Comparison of ENCODE assay signal across 1 cellular context in the genomic region with DNA sequence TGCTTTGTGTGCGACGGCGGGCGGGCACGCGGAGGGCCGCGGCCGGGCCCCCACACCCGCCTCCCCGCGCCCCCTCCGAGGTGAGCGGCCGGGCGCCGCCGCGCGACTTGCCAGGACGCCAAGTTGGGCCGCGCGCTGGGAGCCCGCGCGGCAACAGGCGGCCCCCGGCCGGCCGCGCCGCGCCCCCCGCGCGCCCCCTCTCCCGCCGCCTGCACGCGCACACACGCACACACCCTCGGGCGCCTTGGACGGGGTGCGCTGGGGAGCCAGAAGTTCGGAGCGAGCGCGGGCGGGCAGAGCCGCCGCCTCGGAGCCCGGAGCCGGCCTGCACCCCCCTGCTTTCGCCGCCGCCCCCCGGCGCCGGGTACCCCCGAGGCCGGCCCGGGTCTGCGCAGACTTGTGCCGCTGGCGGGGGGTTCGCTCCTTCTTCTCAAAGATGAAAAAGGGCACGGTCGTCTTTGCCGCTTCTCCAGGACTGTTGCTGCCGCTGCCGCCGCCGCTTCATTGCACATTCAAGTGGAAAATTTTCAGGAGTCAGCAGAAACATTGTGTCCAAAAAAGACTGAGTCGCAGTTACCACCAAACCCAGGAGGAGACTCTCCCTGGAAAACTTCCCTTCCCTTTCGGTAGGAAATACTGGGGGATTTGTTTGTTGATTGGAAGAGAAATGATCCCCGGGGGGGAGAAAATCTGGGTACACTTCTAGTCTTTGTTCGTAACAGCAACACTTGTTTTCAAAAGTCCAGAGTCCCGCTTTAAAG.
TF ChIP-seq lines count a peak whose summit lies in the region.

No MANE protein-coding gene starts in this region.

TF ChIP-seq in WTC11, 78 proteins besides CTCF, POLR2A, EP300 and RAD21 (continued from another document):
- TF ChIP-seq, protein P1, sequence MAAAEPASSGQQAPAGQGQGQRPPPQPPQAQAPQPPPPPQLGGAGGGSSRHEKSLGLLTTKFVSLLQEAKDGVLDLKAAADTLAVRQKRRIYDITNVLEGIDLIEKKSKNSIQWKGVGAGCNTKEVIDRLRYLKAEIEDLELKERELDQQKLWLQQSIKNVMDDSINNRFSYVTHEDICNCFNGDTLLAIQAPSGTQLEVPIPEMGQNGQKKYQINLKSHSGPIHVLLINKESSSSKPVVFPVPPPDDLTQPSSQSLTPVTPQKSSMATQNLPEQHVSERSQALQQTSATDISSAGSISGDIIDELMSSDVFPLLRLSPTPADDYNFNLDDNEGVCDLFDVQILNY (CRISPR knock-in tag; IDR thresholded peaks at IDR 0.05): no peak
- TF ChIP-seq, protein P2, sequence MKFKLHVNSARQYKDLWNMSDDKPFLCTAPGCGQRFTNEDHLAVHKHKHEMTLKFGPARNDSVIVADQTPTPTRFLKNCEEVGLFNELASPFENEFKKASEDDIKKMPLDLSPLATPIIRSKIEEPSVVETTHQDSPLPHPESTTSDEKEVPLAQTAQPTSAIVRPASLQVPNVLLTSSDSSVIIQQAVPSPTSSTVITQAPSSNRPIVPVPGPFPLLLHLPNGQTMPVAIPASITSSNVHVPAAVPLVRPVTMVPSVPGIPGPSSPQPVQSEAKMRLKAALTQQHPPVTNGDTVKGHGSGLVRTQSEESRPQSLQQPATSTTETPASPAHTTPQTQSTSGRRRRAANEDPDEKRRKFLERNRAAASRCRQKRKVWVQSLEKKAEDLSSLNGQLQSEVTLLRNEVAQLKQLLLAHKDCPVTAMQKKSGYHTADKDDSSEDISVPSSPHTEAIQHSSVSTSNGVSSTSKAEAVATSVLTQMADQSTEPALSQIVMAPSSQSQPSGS (CRISPR knock-in tag; IDR thresholded peaks at IDR 0.05; ENCODE audit: borderline replicate concordance, low read depth): no peak
- TF ChIP-seq, protein P3, sequence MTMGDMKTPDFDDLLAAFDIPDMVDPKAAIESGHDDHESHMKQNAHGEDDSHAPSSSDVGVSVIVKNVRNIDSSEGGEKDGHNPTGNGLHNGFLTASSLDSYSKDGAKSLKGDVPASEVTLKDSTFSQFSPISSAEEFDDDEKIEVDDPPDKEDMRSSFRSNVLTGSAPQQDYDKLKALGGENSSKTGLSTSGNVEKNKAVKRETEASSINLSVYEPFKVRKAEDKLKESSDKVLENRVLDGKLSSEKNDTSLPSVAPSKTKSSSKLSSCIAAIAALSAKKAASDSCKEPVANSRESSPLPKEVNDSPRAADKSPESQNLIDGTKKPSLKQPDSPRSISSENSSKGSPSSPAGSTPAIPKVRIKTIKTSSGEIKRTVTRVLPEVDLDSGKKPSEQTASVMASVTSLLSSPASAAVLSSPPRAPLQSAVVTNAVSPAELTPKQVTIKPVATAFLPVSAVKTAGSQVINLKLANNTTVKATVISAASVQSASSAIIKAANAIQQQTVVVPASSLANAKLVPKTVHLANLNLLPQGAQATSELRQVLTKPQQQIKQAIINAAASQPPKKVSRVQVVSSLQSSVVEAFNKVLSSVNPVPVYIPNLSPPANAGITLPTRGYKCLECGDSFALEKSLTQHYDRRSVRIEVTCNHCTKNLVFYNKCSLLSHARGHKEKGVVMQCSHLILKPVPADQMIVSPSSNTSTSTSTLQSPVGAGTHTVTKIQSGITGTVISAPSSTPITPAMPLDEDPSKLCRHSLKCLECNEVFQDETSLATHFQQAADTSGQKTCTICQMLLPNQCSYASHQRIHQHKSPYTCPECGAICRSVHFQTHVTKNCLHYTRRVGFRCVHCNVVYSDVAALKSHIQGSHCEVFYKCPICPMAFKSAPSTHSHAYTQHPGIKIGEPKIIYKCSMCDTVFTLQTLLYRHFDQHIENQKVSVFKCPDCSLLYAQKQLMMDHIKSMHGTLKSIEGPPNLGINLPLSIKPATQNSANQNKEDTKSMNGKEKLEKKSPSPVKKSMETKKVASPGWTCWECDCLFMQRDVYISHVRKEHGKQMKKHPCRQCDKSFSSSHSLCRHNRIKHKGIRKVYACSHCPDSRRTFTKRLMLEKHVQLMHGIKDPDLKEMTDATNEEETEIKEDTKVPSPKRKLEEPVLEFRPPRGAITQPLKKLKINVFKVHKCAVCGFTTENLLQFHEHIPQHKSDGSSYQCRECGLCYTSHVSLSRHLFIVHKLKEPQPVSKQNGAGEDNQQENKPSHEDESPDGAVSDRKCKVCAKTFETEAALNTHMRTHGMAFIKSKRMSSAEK (CRISPR knock-in tag; IDR thresholded peaks at IDR 0.05; ENCODE audit: borderline replicate concordance): no peak
- TF ChIP-seq, protein P4, sequence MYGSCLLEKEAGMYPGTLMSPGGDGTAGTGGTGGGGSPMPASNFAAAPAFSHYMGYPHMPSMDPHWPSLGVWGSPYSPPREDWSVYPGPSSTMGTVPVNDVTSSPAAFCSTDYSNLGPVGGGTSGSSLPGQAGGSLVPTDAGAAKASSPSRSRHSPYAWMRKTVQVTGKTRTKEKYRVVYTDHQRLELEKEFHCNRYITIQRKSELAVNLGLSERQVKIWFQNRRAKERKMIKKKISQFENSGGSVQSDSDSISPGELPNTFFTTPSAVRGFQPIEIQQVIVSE (CRISPR knock-in tag; IDR thresholded peaks at IDR 0.05; ENCODE audit: borderline replicate concordance): no peak
- TF ChIP-seq ZNF138 (CRISPR knock-in tag; conservative IDR thresholded peaks at IDR 0.05) (no peak), JAZF1 (CRISPR knock-in tag; IDR thresholded peaks at IDR 0.05) (no peak), CREM (CRISPR knock-in tag; IDR thresholded peaks at IDR 0.05) (no peak), NFE2L1 (CRISPR knock-in tag; IDR thresholded peaks at IDR 0.05) (no peak), ESRRA (CRISPR knock-in tag; IDR thresholded peaks at IDR 0.05; ENCODE audit: borderline replicate concordance) (no peak), ZNF423 (CRISPR knock-in tag; IDR thresholded peaks at IDR 0.05) (no peak)
- TF ChIP-seq, protein P5, sequence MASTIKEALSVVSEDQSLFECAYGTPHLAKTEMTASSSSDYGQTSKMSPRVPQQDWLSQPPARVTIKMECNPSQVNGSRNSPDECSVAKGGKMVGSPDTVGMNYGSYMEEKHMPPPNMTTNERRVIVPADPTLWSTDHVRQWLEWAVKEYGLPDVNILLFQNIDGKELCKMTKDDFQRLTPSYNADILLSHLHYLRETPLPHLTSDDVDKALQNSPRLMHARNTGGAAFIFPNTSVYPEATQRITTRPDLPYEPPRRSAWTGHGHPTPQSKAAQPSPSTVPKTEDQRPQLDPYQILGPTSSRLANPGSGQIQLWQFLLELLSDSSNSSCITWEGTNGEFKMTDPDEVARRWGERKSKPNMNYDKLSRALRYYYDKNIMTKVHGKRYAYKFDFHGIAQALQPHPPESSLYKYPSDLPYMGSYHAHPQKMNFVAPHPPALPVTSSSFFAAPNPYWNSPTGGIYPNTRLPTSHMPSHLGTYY (CRISPR knock-in tag; IDR thresholded peaks at IDR 0.05): no peak
